In the genomic region with DNA sequence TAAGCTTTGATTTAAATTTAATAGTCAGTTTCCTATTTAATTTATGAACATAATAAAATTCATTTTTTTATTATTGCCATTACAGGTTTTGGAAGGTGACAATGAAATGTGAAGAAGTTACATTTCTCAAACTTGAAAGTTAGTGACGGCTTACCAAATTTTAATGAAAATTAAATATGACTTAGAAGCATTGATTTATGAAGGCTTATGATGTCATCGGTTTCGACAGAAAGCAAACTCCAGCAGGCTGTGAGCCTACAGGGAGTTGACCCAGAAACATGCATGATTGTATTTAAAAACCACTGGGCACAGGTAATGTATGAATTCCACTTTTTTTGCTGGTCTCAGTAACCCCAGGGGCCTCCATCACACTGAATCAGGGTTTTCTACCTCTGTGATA, we compare ENCODE assay signal across 15 cellular contexts.
DNase-seq lines count a peak whose midpoint lies in the region; ATAC-seq and TF ChIP-seq lines count a peak whose summit lies in the region.
"Had no signal": no experiment of that assay in that cellular context is flagged by ENCODE, and none has a peak within 500 bp of the region (broad histone marks: within the 10 kb centered on the region; RNA-seq: fewer than 3 reads in every experiment).

No MANE protein-coding gene starts in this region.

- H4K20me1 ChIP-seq in mammary epithelial cell (ENCODE audit: insufficient read depth, low read length), result no peaks in the 10 kb centered on the region
- H4K20me1 ChIP-seq: BLaER1 treated with 17β-estradiol and CSF1 and Interleukin-3, amounts not matched to agents 10 nM and 100 nM had no signal

- H3K27ac ChIP-seq in HEK293 (ENCODE audit: extremely low read depth, low read depth, low read length) (no peak overlapping the region), VCaP (peak overlapping the region; percentile 84), transverse colon (peak overlapping the region; percentile 76 to 89 (median 84)), mammary epithelial cell (ENCODE audit: insufficient read depth, low read depth, low read length) (no peak overlapping the region)
- H3K27ac ChIP-seq: BLaER1 treated with 17β-estradiol and CSF1 and Interleukin-3, amounts not matched to agents 10 nM and 100 nM had no signal

- peaks cover 29% of the 10 kb centered on the region for H3K4me1 ChIP-seq in HEK293 (ENCODE audit: control insufficient read depth, insufficient read depth, low read length)
- peaks cover 0 to 63% (median 34%) of the 10 kb centered on the region in 4 donors for H3K4me1 ChIP-seq in transverse colon
- no peaks in the 10 kb centered on the region for H3K4me1 ChIP-seq in mammary epithelial cell (ENCODE audit: insufficient read depth, low read length)

- no peak overlapping the region for H3K4me2 ChIP-seq in mammary epithelial cell (ENCODE audit: insufficient read depth, low read depth, low read length)

- POLR2A ChIA-PET in HEK293 (lab: Yijun Ruan, JAX), result no interaction called here

- no TSS peak for BruUV-seq in mammary epithelial cell (replicated peaks; lab: Mats Ljungman, UMichigan)

- peak; percentile 0 for DNase-seq in NCI-H69 (lab: John Stamatoyannopoulos, UW)
- no peak for DNase-seq in transverse colon
- DNase-seq in mammary epithelial cell, result no peak
- DNase-seq: CD8-positive, alpha-beta memory T cell; COR-L47; DMS 273 treated with DMSO at 0.1 percent for 48 hours; DMS53; DND-41; EL; H9 had no signal

- intact Hi-C loops in transverse colon (cut with DNase I; ENCODE audit: low total_unique reads), result no loop called here
- intact Hi-C loops in mammary epithelial cell (cut with micrococcal nuclease), result no loop called here

- no peak for TF ChIP-seq EP300 in transverse colon (IDR thresholded peaks at IDR 0.05; ENCODE audit: low read depth)

- peaks cover 6% of the 10 kb centered on the region for H3K79me2 ChIP-seq in mammary epithelial cell (ENCODE audit: insufficient read depth, low read length)

- CTCF ChIA-PET in HEK293 (lab: Yijun Ruan, JAX) (no interaction called here), mammary epithelial cell (lab: Charles Lee; ENCODE audit: low non-redundant PET) (no interaction called here)

- H3K36me3 ChIP-seq in HEK293 (ENCODE audit: control insufficient read depth in 2 of 2, insufficient read depth in 1 of 2, low read length in 2 of 2) (no peaks in the 10 kb centered on the region), transverse colon (no peaks in the 10 kb centered on the region), mammary epithelial cell (ENCODE audit: insufficient read depth, low read length) (no peaks in the 10 kb centered on the region)
- H3K36me3 ChIP-seq: BLaER1 treated with 17β-estradiol and CSF1 and Interleukin-3, amounts not matched to agents 10 nM and 100 nM had no signal

- dilution Hi-C loops in mammary epithelial cell (cut with HindIII; ENCODE audit: low sequenced_read_pairs), result no loop called here

- H2AFZ ChIP-seq in mammary epithelial cell (ENCODE audit: low read depth, low read length), result no peak overlapping the region

- H3K9ac ChIP-seq in mammary epithelial cell (ENCODE audit: insufficient read depth, low read length), result no peak overlapping the region
- H3K9ac ChIP-seq: BLaER1 treated with 17β-estradiol and CSF1 and Interleukin-3, amounts not matched to agents 10 nM and 100 nM had no signal

- H3K9me3 ChIP-seq in HEK293 (ENCODE audit: control insufficient read depth, insufficient read depth, low read depth, low read length), result no peaks in the 10 kb centered on the region
- H3K9me3 ChIP-seq in transverse colon, result no peaks in the 10 kb centered on the region
- H3K9me3 ChIP-seq in mammary epithelial cell (replicated peaks; ENCODE audit: insufficient read depth, low read length), result no peaks in the 10 kb centered on the region
- H3K9me3 ChIP-seq: BLaER1 treated with 17β-estradiol and CSF1 and Interleukin-3, amounts not matched to agents 10 nM and 100 nM had no signal

- TF ChIP-seq POLR2A in transverse colon (IDR thresholded peaks at IDR 0.05), result no peak

- no peak for ATAC-seq in HG02870 (IDR thresholded peaks at IDR 0.05; ENCODE audit: unreplicated experiment)
- ATAC-seq: GM12878 had no signal

- TF ChIP-seq CTCF in HEK293 (tag by site-specific recombination; IDR thresholded peaks at IDR 0.05) (no peak), VCaP (conservative IDR thresholded peaks at IDR 0.05) (no peak), transverse colon (IDR thresholded peaks at IDR 0.05) (no peak), mammary epithelial cell (conservative IDR thresholded peaks at IDR 0.05 in 1 of 2, IDR thresholded peaks at IDR 0.05 in 1 of 2; ENCODE audit: extremely low read depth in 1 of 2, insufficient read depth in 1 of 2, low read depth in 1 of 2, low read length in 2 of 2) (no peak)

- H3K27me3 ChIP-seq in transverse colon, result no peaks in the 10 kb centered on the region
- H3K27me3 ChIP-seq in mammary epithelial cell (ENCODE audit: insufficient read depth, low read length), result no peaks in the 10 kb centered on the region
- H3K27me3 ChIP-seq: BLaER1 treated with 17β-estradiol and CSF1 and Interleukin-3, amounts not matched to agents 10 nM and 100 nM had no signal

- 42 to 65% methylated on average over 3 of the region's 3 CpGs for WGBS in transverse colon (ENCODE audit: low coverage in 1 of 2), 2 donors
- WGBS in mammary epithelial cell (ENCODE audit: low coverage, missing lambda C conversion rate), result 96% methylated on average over 3 of the region's 3 CpGs

- no peak overlapping the region for H3K4me3 ChIP-seq in HEK293 (ENCODE audit: low read depth, low read length)
- no peak overlapping the region for H3K4me3 ChIP-seq in transverse colon
- H3K4me3 ChIP-seq in mammary epithelial cell (replicated peaks in 1 of 3; ENCODE audit: insufficient read depth in 1 of 3, low read depth in 2 of 3, low read length in 3 of 3), result no peak overlapping the region
- H3K4me3 ChIP-seq: BLaER1 treated with 17β-estradiol and CSF1 and Interleukin-3, amounts not matched to agents 10 nM and 100 nM; GM12878 had no signal

- in situ Hi-C loops in transverse colon (cut with MboI; ENCODE audit: low pct_ligation_motif_present in 1 of 4, low pct_unique_long_range_greater_than_20kb in 1 of 4, low sequenced_read_pairs in 3 of 4), result no loop called here
- in situ Hi-C loops in mammary epithelial cell (cut with MboI; ENCODE audit: low sequenced_read_pairs in 2 of 2), result no loop called here

TF ChIP-seq in HEK293, 187 proteins besides CTCF, POLR2A, EP300 and RAD21:
- TF ChIP-seq ZXDB (tag by site-specific recombination; IDR thresholded peaks at IDR 0.05) (no peak), ZNF600 (tag by site-specific recombination; IDR thresholded peaks at IDR 0.05) (no peak), ZNF629 (tag by site-specific recombination; IDR thresholded peaks at IDR 0.05) (peak; percentile 59), SCRT1 (tag by site-specific recombination; IDR thresholded peaks at IDR 0.05; ENCODE audit: borderline replicate concordance) (no peak)
- TF ChIP-seq, protein P1, sequence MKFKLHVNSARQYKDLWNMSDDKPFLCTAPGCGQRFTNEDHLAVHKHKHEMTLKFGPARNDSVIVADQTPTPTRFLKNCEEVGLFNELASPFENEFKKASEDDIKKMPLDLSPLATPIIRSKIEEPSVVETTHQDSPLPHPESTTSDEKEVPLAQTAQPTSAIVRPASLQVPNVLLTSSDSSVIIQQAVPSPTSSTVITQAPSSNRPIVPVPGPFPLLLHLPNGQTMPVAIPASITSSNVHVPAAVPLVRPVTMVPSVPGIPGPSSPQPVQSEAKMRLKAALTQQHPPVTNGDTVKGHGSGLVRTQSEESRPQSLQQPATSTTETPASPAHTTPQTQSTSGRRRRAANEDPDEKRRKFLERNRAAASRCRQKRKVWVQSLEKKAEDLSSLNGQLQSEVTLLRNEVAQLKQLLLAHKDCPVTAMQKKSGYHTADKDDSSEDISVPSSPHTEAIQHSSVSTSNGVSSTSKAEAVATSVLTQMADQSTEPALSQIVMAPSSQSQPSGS (tag by site-specific recombination; IDR thresholded peaks at IDR 0.05; ENCODE audit: low read depth), result peak; percentile 85
- TF ChIP-seq, protein P2, sequence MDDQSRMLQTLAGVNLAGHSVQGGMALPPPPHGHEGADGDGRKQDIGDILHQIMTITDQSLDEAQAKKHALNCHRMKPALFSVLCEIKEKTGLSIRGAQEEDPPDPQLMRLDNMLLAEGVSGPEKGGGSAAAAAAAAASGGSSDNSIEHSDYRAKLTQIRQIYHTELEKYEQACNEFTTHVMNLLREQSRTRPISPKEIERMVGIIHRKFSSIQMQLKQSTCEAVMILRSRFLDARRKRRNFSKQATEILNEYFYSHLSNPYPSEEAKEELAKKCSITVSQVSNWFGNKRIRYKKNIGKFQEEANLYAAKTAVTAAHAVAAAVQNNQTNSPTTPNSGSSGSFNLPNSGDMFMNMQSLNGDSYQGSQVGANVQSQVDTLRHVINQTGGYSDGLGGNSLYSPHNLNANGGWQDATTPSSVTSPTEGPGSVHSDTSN (CRISPR knock-in tag; IDR thresholded peaks at IDR 0.05), result no peak

Comparison
In these comparisons a context has a peak if more than half of its experiments do, and no peak if none do; other contexts are left out.
1. H3K27ac ChIP-seq: peak in VCaP (single experiment) and transverse colon (4 of 4); none in HEK293 (single experiment) and mammary epithelial cell (single experiment).